Comparison of ENCODE assay signal across 16 cellular contexts in genomic region chr1:11064942-11065341, GRCh38. TPM values are rescaled to one million over a fixed set of nuclear protein-coding genes. Genes with fewer than 3 reads are reported as not detected.
A peak's percentile ranks its signal among the peaks of the same experiment; 100 is the strongest.
DNase-seq lines count a peak whose midpoint lies in the region; ATAC-seq, FAIRE-seq and TF ChIP-seq lines count a peak whose summit lies in the region.
"Had no signal": no experiment of that assay in that cellular context is flagged by ENCODE, and none has a peak within 500 bp of the region (broad histone marks: within the 10 kb centered on the region; RNA-seq: fewer than 3 reads in every experiment).

No MANE protein-coding gene starts in this region.

- no peaks in the 10 kb centered on the region for H3K27me3 Mint-ChIP-seq in T-helper 2 cell treated with Interferon-gamma antibody and Interleukin-4, amounts not matched to agents 5 μg/mL and 100 μg/mL, for 36 hours (ENCODE audit: low read depth)
- H3K27me3 Mint-ChIP-seq in CD4-positive, alpha-beta T cell: no peaks in the 10 kb centered on the region
- H3K27me3 Mint-ChIP-seq: CD8-positive, alpha-beta memory T cell had no signal

- intact Hi-C loops in CD4-positive, alpha-beta T cell (cut with DNase I, micrococcal nuclease): no loop called here
- intact Hi-C loops in K562 (cut with micrococcal nuclease): no loop called here
- intact Hi-C loops in spleen (cut with DNase I; ENCODE audit: low total_unique reads): no loop called here

- H3K4me3 ChIP-seq in K562 (no peak overlapping the region), spleen (no peak overlapping the region)

- no peak for TF ChIP-seq CTCF in CD4-positive, alpha-beta T cell (IDR thresholded peaks at IDR 0.05)
- TF ChIP-seq CTCF in K562 (IDR thresholded peaks at IDR 0.05 in 2 of 3, conservative IDR thresholded peaks at IDR 0.05 in 1 of 3; ENCODE audit: insufficient read depth in 2 of 3, low read depth in 1 of 3, low read length in 3 of 3) (no peak), spleen (IDR thresholded peaks at IDR 0.05 in 8 of 11, conservative IDR thresholded peaks at IDR 0.05 in 3 of 11) (no peak), omental fat pad (IDR thresholded peaks at IDR 0.05) (no peak)

- DNase-seq in T-helper 2 cell treated with Interferon-gamma antibody and Interleukin-4, amounts not matched to agents 5 μg/mL and 100 μg/mL, for 36 hours (ENCODE audit: low spot score): no peak
- DNase-seq in T-helper 2 cell (no peak), K562 (ENCODE audit: extremely low read depth in 1 of 4, low spot score in 3 of 4) (no peak), spleen (peak; percentile 6), omental fat pad (ENCODE audit: low spot score) (no peak)
- no peak for DNase-seq in CD4-positive, alpha-beta T cell
- DNase-seq: Caco-2; CD8-positive, alpha-beta memory T cell; DND-41; GDM1 had no signal

- H3K36me3 ChIP-seq in K562 (ENCODE audit: control insufficient read depth, insufficient read depth, low read length) (peaks cover 74% of the 10 kb centered on the region; the same call in 2 of the 3 replicates), spleen (peaks cover 0 to 70% (median 52%) of the 10 kb centered on the region in 6 donors)

- ATAC-seq in CD4-positive, alpha-beta T cell (ENCODE audit: poor library complexity): no peak
- ATAC-seq in K562 (no peak), HG03175 (IDR thresholded peaks at IDR 0.05; ENCODE audit: unreplicated experiment) (no peak), omental fat pad (ENCODE audit: low FRiP score) (no peak)
- ATAC-seq: HCT116 had no signal

- BruUV-seq in K562 (replicated peaks; lab: Mats Ljungman, UMichigan): no TSS peak

- no peaks in the 10 kb centered on the region for H3K9me3 ChIP-seq in CD4-positive, alpha-beta T cell (ENCODE audit: control insufficient read depth, low read length)
- no peaks in the 10 kb centered on the region for H3K9me3 ChIP-seq in K562 (replicated peaks; ENCODE audit: control insufficient read depth, insufficient read depth, low read depth, low read length)
- H3K9me3 ChIP-seq in spleen: peaks cover 0 to 5% (median 0%) of the 10 kb centered on the region in 8 donors
- H3K9me3 ChIP-seq: Caco-2 had no signal

- peaks cover 52% of the 10 kb centered on the region for H3K36me3 Mint-ChIP-seq in T-helper 2 cell treated with Interferon-gamma antibody and Interleukin-4, amounts not matched to agents 5 μg/mL and 100 μg/mL, for 36 hours (ENCODE audit: low read depth)
- H3K36me3 Mint-ChIP-seq in CD4-positive, alpha-beta T cell (ENCODE audit: low read depth): peaks cover 75% of the 10 kb centered on the region

- 98% methylated on average over 3 of the region's 3 CpGs for WGBS in K562 (ENCODE audit: insufficient coverage, low coverage, missing lambda C conversion rate)
- 95 to 100% (median 96%) methylated on average over 3 of the region's 3 CpGs for WGBS in spleen, 5 donors

- no peaks in the 10 kb centered on the region for H3K27me3 ChIP-seq in CD4-positive, alpha-beta T cell (ENCODE audit: control insufficient read depth, insufficient read depth, low read length)
- H3K27me3 ChIP-seq in K562 (ENCODE audit: control insufficient read depth in 2 of 2, insufficient read depth in 2 of 2, low read length in 2 of 2) (no peaks in the 10 kb centered on the region), spleen (replicated peaks in 1 of 7) (no peaks in the 10 kb centered on the region)

- in situ Hi-C loops in K562 (cut with MboI): no loop called here

- POLR2A ChIA-PET in CD4-positive, alpha-beta T cell (lab: Charles Lee): no interaction called here
- POLR2A ChIA-PET in K562 (lab: Yijun Ruan, JAX): interaction anchor here (1.2 to 1.8 kb wide), 3 partner anchors 9 to 15 kb away, joined by 3 to 6 read pairs (median 4); no protein-coding TSS in a partner anchor

- no peak for TF ChIP-seq RAD21 in K562 (CRISPR knock-in tag; conservative IDR thresholded peaks at IDR 0.05 in 1 of 2, IDR thresholded peaks at IDR 0.05 in 1 of 2)

- no peak overlapping the region for H3K27ac ChIP-seq in CD4-positive, alpha-beta T cell (ENCODE audit: low read depth, low read length)
- H3K27ac ChIP-seq in K562 (ENCODE audit: extremely low read depth, low read depth, low read length) (no peak overlapping the region), spleen (no peak overlapping the region)

- no peak; the same call in 1 of the 2 replicates for TF ChIP-seq POLR2A in K562 (conservative IDR thresholded peaks at IDR 0.05)
- TF ChIP-seq POLR2A in spleen (IDR thresholded peaks at IDR 0.05): no peak

- peaks cover 27% of the 10 kb centered on the region for H3K4me1 Mint-ChIP-seq in T-helper 2 cell treated with Interferon-gamma antibody and Interleukin-4, amounts not matched to agents 5 μg/mL and 100 μg/mL, for 36 hours (ENCODE audit: low read depth)
- peaks cover 30% of the 10 kb centered on the region for H3K4me1 Mint-ChIP-seq in CD4-positive, alpha-beta T cell (ENCODE audit: low read depth)

- CTCF ChIA-PET in CD4-positive, alpha-beta T cell (lab: Charles Lee): interaction anchor here (1.7 kb wide), 1 partner anchor 27 kb away, joined by 5 read pairs; no protein-coding TSS in a partner anchor
- CTCF ChIA-PET in K562 (lab: Yijun Ruan, JAX; ENCODE audit: low intra/inter-chr PET ratio): no interaction called here

- H3K4me3 Mint-ChIP-seq in T-helper 2 cell treated with Interferon-gamma antibody and Interleukin-4, amounts not matched to agents 5 μg/mL and 100 μg/mL, for 36 hours: no peak overlapping the region
- H3K4me3 Mint-ChIP-seq in CD4-positive, alpha-beta T cell: peak overlapping the region; percentile 4
- H3K4me3 Mint-ChIP-seq: CD14-positive monocyte; CD8-positive, alpha-beta memory T cell had no signal

- peaks cover 6 to 15% of the 10 kb centered on the region in 2 experiments; a peak in 4 of 5 replicates for H3K4me1 ChIP-seq in K562 (replicated peaks in 1 of 2; ENCODE audit: control insufficient read depth in 2 of 2, insufficient read depth in 2 of 2, low read length in 2 of 2)
- H3K4me1 ChIP-seq in spleen: peaks cover 8 to 28% (median 17%) of the 10 kb centered on the region in 6 donors

- no peak for TF ChIP-seq EP300 in K562 (IDR thresholded peaks at IDR 0.05; ENCODE audit: low read length)

- no peaks in the 10 kb centered on the region for H4K20me1 ChIP-seq in K562 (replicated peaks; ENCODE audit: control insufficient read depth, insufficient read depth, low read length)

- H3K9me1 ChIP-seq in K562 (ENCODE audit: control insufficient read depth, insufficient read depth, low read length): no peaks in the 10 kb centered on the region

- FAIRE-seq in K562 (lab: Jason Lieb, UNC): no peak
- FAIRE-seq: H54 had no signal

- H3K9me3 Mint-ChIP-seq in T-helper 2 cell treated with Interferon-gamma antibody and Interleukin-4, amounts not matched to agents 5 μg/mL and 100 μg/mL, for 36 hours: no peaks in the 10 kb centered on the region
- H3K9me3 Mint-ChIP-seq in CD4-positive, alpha-beta T cell: no peaks in the 10 kb centered on the region
- H3K9me3 Mint-ChIP-seq: CD8-positive, alpha-beta memory T cell had no signal

- H3K9ac ChIP-seq in K562 (ENCODE audit: insufficient read depth in 1 of 2, low read depth in 2 of 2, low read length in 2 of 2): no peak overlapping the region

- no peak overlapping the region for H3K4me2 ChIP-seq in K562 (ENCODE audit: insufficient read depth, low read length)

- H3K27ac Mint-ChIP-seq in T-helper 2 cell treated with Interferon-gamma antibody and Interleukin-4, amounts not matched to agents 5 μg/mL and 100 μg/mL, for 36 hours: peak overlapping the region; percentile 7
- no peak overlapping the region for H3K27ac Mint-ChIP-seq in CD4-positive, alpha-beta T cell

- H3K79me2 ChIP-seq in K562 (ENCODE audit: control insufficient read depth, insufficient read depth, low read length): peaks cover 22% of the 10 kb centered on the region

- no peak overlapping the region for H2AFZ ChIP-seq in K562 (ENCODE audit: low read depth, low read length)

RNA-seq across cellular contexts. Expression of gene SRM, which starts 5.1 kb away (rescaled TPM):
- 10 to 100 TPM; 21.2 to 24.8 TPM for total RNA-seq in CD4-positive, alpha-beta T cell
- 25.5 and 107 TPM in 2 replicates for total RNA-seq in K562 (2011; cell fraction: chromatin; rRNA removed; ENCODE audit: low replicate concordance)
- total RNA-seq in K562 (2011; cell fraction: nucleolus; rRNA removed): 109 and 122 TPM in 2 replicates
- total RNA-seq in K562 (2011; cell fraction: nucleoplasm; rRNA removed): 64.7 and 103 TPM in 2 replicates
- 93.2 and 164 TPM in 2 replicates for total RNA-seq in K562 (2014; rRNA removed)
- total RNA-seq in K562 (2014; rRNA removed; fragmentation: Illumina TruSeq; extraction: Trizol): 36.1 and 40.4 TPM in 2 replicates
- 82.5 and 95.0 TPM in 2 replicates for total RNA-seq in K562 (2015; rRNA removed; fragmentation: Illumina TruSeq; extraction: Trizol)
- total RNA-seq in K562 (2021): 373 and 403 TPM in 2 replicates
- 51.5 and 53.4 TPM in 2 replicates for polyA plus RNA-seq in K562 (2011; rRNA removed)
- 100 and 208 TPM in 2 replicates for polyA plus RNA-seq in K562 (2011; cell fraction: cytosol; rRNA removed)
- 62.9 and 103 TPM in 2 replicates for polyA plus RNA-seq in K562 (2011; cell fraction: nucleus; rRNA removed)
- polyA plus RNA-seq in K562 (2012): 211 and 367 TPM in 2 replicates
- polyA plus RNA-seq in K562 (2014; fragmentation: Illumina TruSeq; extraction: Trizol): 296 and 340 TPM in 2 replicates
- 10 to 100 TPM; 23.9 to 34.1 TPM for polyA plus RNA-seq in K562 (2014; fragmentation: Nextera tagmentation; extraction: Ambion mirVana)
- polyA plus RNA-seq in K562 (2014; rRNA removed): 143 and 176 TPM in 2 replicates
- 55.4 and 73.9 TPM in 2 replicates for polyA minus RNA-seq in K562 (2011; rRNA and poly(A)+ RNA removed)
- 241 and 294 TPM in 2 replicates for polyA minus RNA-seq in K562 (2011; cell fraction: cytosol; rRNA and poly(A)+ RNA removed)
- 35.8 and 45.7 TPM in 2 replicates for polyA minus RNA-seq in K562 (2011; cell fraction: nucleus; rRNA and poly(A)+ RNA removed)
- total RNA-seq in spleen: 10 to 100 TPM; 42.0 to 85.5 (median 46.2) TPM
- polyA plus RNA-seq in spleen: 100 to 1,000 TPM in 1 of 3 donors, 10 to 100 TPM in 2; 91.9 to 114 (median 98.6) TPM
- 100 to 1,000 TPM in 1 of 4 donors, 10 to 100 TPM in 3; 37.5 to 143 (median 53.8) TPM for total RNA-seq in omental fat pad

RNA-seq across cellular contexts. Expression of gene MASP2, which starts 17.9 kb away (rescaled TPM):
- total RNA-seq in CD4-positive, alpha-beta T cell: under 1 TPM; 0.27 to 0.53 TPM
- 0.49 and 1.1 TPM in 2 replicates for total RNA-seq in K562 (2011; cell fraction: chromatin; rRNA removed; ENCODE audit: low replicate concordance)
- total RNA-seq in K562 (2011; cell fraction: nucleolus; rRNA removed): 0.33 and 0.39 TPM in 2 replicates
- 0.37 and 0.38 TPM in 2 replicates for total RNA-seq in K562 (2011; cell fraction: nucleoplasm; rRNA removed)
- total RNA-seq in K562 (2014; rRNA removed) (0.08 TPM in 1 of 2 replicates, not detected in the other), K562 (2014; rRNA removed; fragmentation: Illumina TruSeq; extraction: Trizol) (0.07 TPM in 1 of 2 replicates, not detected in the other), K562 (2015; rRNA removed; fragmentation: Illumina TruSeq; extraction: Trizol) (not detected in 2 replicates), K562 (2021) (0.09 and 0.27 TPM in 2 replicates), spleen (not detected), omental fat pad (under 1 TPM in 1 of 4 donors, not detected in 3; 0.19 TPM)
- polyA plus RNA-seq in K562 (2011; rRNA removed) (0.03 TPM in 1 of 2 replicates, not detected in the other), K562 (2014; fragmentation: Illumina TruSeq; extraction: Trizol) (not detected in 2 replicates), K562 (2014; fragmentation: Nextera tagmentation; extraction: Ambion mirVana) (under 1 TPM; 0.01 to 0.06 TPM), K562 (2014; rRNA removed) (0.11 and 0.23 TPM in 2 replicates), spleen (under 1 TPM in 1 of 3 donors, not detected in 2; 0.06 TPM)
- 0.03 and 0.09 TPM in 2 replicates for polyA plus RNA-seq in K562 (2011; cell fraction: cytosol; rRNA removed)
- 0.14 and 0.28 TPM in 2 replicates for polyA plus RNA-seq in K562 (2011; cell fraction: nucleus; rRNA removed)
- polyA plus RNA-seq in K562 (2012): 0.76 and 1.9 TPM in 2 replicates
- not detected in 2 replicates for polyA minus RNA-seq in K562 (2011; rRNA and poly(A)+ RNA removed)
- polyA minus RNA-seq in K562 (2011; cell fraction: cytosol; rRNA and poly(A)+ RNA removed): not detected in 2 replicates
- polyA minus RNA-seq in K562 (2011; cell fraction: nucleus; rRNA and poly(A)+ RNA removed): 0.11 and 0.13 TPM in 2 replicates
- total RNA-seq: HT1080 had no signal
- polyA plus RNA-seq: BJ; CD14-positive monocyte; CD8-positive, alpha-beta memory T cell had no signal

RNA-seq across cellular contexts. Expression of gene EXOSC10, which starts 34.7 kb away (rescaled TPM):
- total RNA-seq in CD4-positive, alpha-beta T cell: 10 to 100 TPM; 81.6 to 89.0 TPM
- 296 and 313 TPM in 2 replicates for total RNA-seq in K562 (2011; cell fraction: chromatin; rRNA removed; ENCODE audit: low replicate concordance)
- 135 and 164 TPM in 2 replicates for total RNA-seq in K562 (2011; cell fraction: nucleolus; rRNA removed)
- total RNA-seq in K562 (2011; cell fraction: nucleoplasm; rRNA removed): 188 and 208 TPM in 2 replicates
- 123 and 125 TPM in 2 replicates for total RNA-seq in K562 (2014; rRNA removed)
- 91.0 and 91.1 TPM in 2 replicates for total RNA-seq in K562 (2014; rRNA removed; fragmentation: Illumina TruSeq; extraction: Trizol)
- 114 and 115 TPM in 2 replicates for total RNA-seq in K562 (2015; rRNA removed; fragmentation: Illumina TruSeq; extraction: Trizol)
- total RNA-seq in K562 (2021): 101 and 105 TPM in 2 replicates
- 93.8 and 94.1 TPM in 2 replicates for polyA plus RNA-seq in K562 (2011; rRNA removed)
- polyA plus RNA-seq in K562 (2011; cell fraction: cytosol; rRNA removed): 72.7 and 82.6 TPM in 2 replicates
- 226 and 287 TPM in 2 replicates for polyA plus RNA-seq in K562 (2011; cell fraction: nucleus; rRNA removed)
- 75.0 and 77.2 TPM in 2 replicates for polyA plus RNA-seq in K562 (2012)
- polyA plus RNA-seq in K562 (2014; fragmentation: Illumina TruSeq; extraction: Trizol): 121 and 146 TPM in 2 replicates
- 10 to 100 TPM; 23.4 to 61.4 TPM for polyA plus RNA-seq in K562 (2014; fragmentation: Nextera tagmentation; extraction: Ambion mirVana)
- 130 and 150 TPM in 2 replicates for polyA plus RNA-seq in K562 (2014; rRNA removed)
- polyA minus RNA-seq in K562 (2011; rRNA and poly(A)+ RNA removed): 128 and 135 TPM in 2 replicates
- 39.3 and 50.5 TPM in 2 replicates for polyA minus RNA-seq in K562 (2011; cell fraction: cytosol; rRNA and poly(A)+ RNA removed)
- 64.6 and 144 TPM in 2 replicates for polyA minus RNA-seq in K562 (2011; cell fraction: nucleus; rRNA and poly(A)+ RNA removed)
- 10 to 100 TPM; 48.2 to 66.3 (median 58.6) TPM for total RNA-seq in spleen
- 10 to 100 TPM; 27.5 to 49.6 (median 39.2) TPM for polyA plus RNA-seq in spleen
- 10 to 100 TPM; 39.7 to 65.4 (median 56.9) TPM for total RNA-seq in omental fat pad

RNA-seq across cellular contexts. Expression of gene TARDBP, which starts 52.5 kb away (rescaled TPM):
- 100 to 1,000 TPM; 141 to 149 TPM for total RNA-seq in CD4-positive, alpha-beta T cell
- 242 and 417 TPM in 2 replicates for total RNA-seq in K562 (2011; cell fraction: chromatin; rRNA removed; ENCODE audit: low replicate concordance)
- total RNA-seq in K562 (2011; cell fraction: nucleolus; rRNA removed): 197 and 216 TPM in 2 replicates
- 336 and 397 TPM in 2 replicates for total RNA-seq in K562 (2011; cell fraction: nucleoplasm; rRNA removed)
- total RNA-seq in K562 (2014; rRNA removed): 129 TPM in 2 replicates
- 176 and 198 TPM in 2 replicates for total RNA-seq in K562 (2014; rRNA removed; fragmentation: Illumina TruSeq; extraction: Trizol)
- 206 and 220 TPM in 2 replicates for total RNA-seq in K562 (2015; rRNA removed; fragmentation: Illumina TruSeq; extraction: Trizol)
- total RNA-seq in K562 (2021): 211 and 243 TPM in 2 replicates
- polyA plus RNA-seq in K562 (2011; rRNA removed): 220 and 244 TPM in 2 replicates
- 83.0 and 130 TPM in 2 replicates for polyA plus RNA-seq in K562 (2011; cell fraction: cytosol; rRNA removed)
- polyA plus RNA-seq in K562 (2011; cell fraction: nucleus; rRNA removed): 341 and 531 TPM in 2 replicates
- 176 and 348 TPM in 2 replicates for polyA plus RNA-seq in K562 (2012)
- polyA plus RNA-seq in K562 (2014; fragmentation: Illumina TruSeq; extraction: Trizol): 358 and 487 TPM in 2 replicates
- polyA plus RNA-seq in K562 (2014; fragmentation: Nextera tagmentation; extraction: Ambion mirVana): 100 to 1,000 TPM; 122 to 285 TPM
- polyA plus RNA-seq in K562 (2014; rRNA removed): 403 and 515 TPM in 2 replicates
- 180 and 229 TPM in 2 replicates for polyA minus RNA-seq in K562 (2011; rRNA and poly(A)+ RNA removed)
- 96.8 and 129 TPM in 2 replicates for polyA minus RNA-seq in K562 (2011; cell fraction: cytosol; rRNA and poly(A)+ RNA removed)
- 160 and 216 TPM in 2 replicates for polyA minus RNA-seq in K562 (2011; cell fraction: nucleus; rRNA and poly(A)+ RNA removed)
- 100 to 1,000 TPM; 126 to 243 (median 147) TPM for total RNA-seq in spleen
- 100 to 1,000 TPM in 1 of 3 donors, 10 to 100 TPM in 2; 88.0 to 123 (median 92.4) TPM for polyA plus RNA-seq in spleen
- 100 to 1,000 TPM in 2 of 4 donors, 10 to 100 TPM in 2; 73.8 to 188 (median 124) TPM for total RNA-seq in omental fat pad
